ENCODE assay signal across 9 cellular contexts in genomic region chr2:216690451-216691209, GRCh38. TPM values are rescaled to one million over a fixed set of nuclear protein-coding genes. Genes with fewer than 3 reads are reported as not detected.
DNase-seq lines count a peak whose midpoint lies in the region; ATAC-seq and TF ChIP-seq lines count a peak whose summit lies in the region.
"Had no signal": no experiment of that assay in that cellular context is flagged by ENCODE, and none has a peak within 500 bp of the region (broad histone marks: within the 10 kb centered on the region; RNA-seq: fewer than 3 reads in every experiment).

No MANE protein-coding gene starts in this region.

- H3K36me3 ChIP-seq in BE2C = no peaks in the 10 kb centered on the region
- no peaks in the 10 kb centered on the region for H3K36me3 ChIP-seq in parathyroid adenoma (ENCODE audit: control insufficient read depth, insufficient read depth, low read length)

- H3K79me2 ChIP-seq in parathyroid adenoma = no peaks in the 10 kb centered on the region

- no peak overlapping the region for H3K27ac ChIP-seq in parathyroid adenoma

- H3K27me3 ChIP-seq in BE2C (no peaks in the 10 kb centered on the region), parathyroid adenoma (ENCODE audit: control insufficient read depth, insufficient read depth, low read length) (no peaks in the 10 kb centered on the region)

- H3K9me3 ChIP-seq in BE2C = no peaks in the 10 kb centered on the region
- no peaks in the 10 kb centered on the region for H3K9me3 ChIP-seq in parathyroid adenoma (ENCODE audit: control insufficient read depth, low read length)

- peak overlapping the region; percentile 28 for H3K4me2 ChIP-seq in parathyroid adenoma (ENCODE audit: low read length)

- DNase-seq in BE2C = no peak
- peak; percentile 26 for DNase-seq in RPMI7951 (ENCODE audit: low read depth)
- DNase-seq in fibroblast of pulmonary artery (ENCODE audit: low read depth) = peak; percentile 51
- DNase-seq in GOT3 (lab: John Stamatoyannopoulos, UW) = no peak
- DNase-seq in DMS53 (lab: John Stamatoyannopoulos, UW) = no peak
- DNase-seq: activated CD4-positive, CD25-positive, alpha-beta regulatory T cell had no signal

- H2AFZ ChIP-seq in parathyroid adenoma = no peak overlapping the region

- TF ChIP-seq CTCF in BE2C (IDR thresholded peaks at IDR 0.05; ENCODE audit: low read depth, low read length) = no peak
- TF ChIP-seq CTCF in fibroblast of pulmonary artery (IDR thresholded peaks at IDR 0.05; ENCODE audit: low read length, missing control alignments) = no peak
- TF ChIP-seq CTCF in parathyroid adenoma (IDR thresholded peaks at IDR 0.05) = no peak

- H3K4me3 ChIP-seq in BE2C (ENCODE audit: low read depth, low read length) (peak overlapping the region; percentile 71), fibroblast of pulmonary artery (replicated peaks; ENCODE audit: low read depth, low read length) (no peak overlapping the region), parathyroid adenoma (ENCODE audit: low read depth, low read length) (peak overlapping the region; percentile 29)

- H3K9ac ChIP-seq in parathyroid adenoma = no peak overlapping the region

- H3K4me1 ChIP-seq in BE2C = peaks cover 29% of the 10 kb centered on the region
- peaks cover 2% of the 10 kb centered on the region for H3K4me1 ChIP-seq in parathyroid adenoma

- ATAC-seq in GM18873 (IDR thresholded peaks at IDR 0.05; ENCODE audit: low FRiP score, unreplicated experiment) (no peak), HG02623 (IDR thresholded peaks at IDR 0.05; ENCODE audit: unreplicated experiment) (no peak)

RNA-seq across cellular contexts. Expression of gene IGFBP5, which starts 4.7 kb away (rescaled TPM):
- 34.8 TPM for polyA plus RNA-seq in BE2C (2012; ENCODE audit: insufficient read depth, insufficient read length, low read depth)
- 22.4 and 25.0 TPM in 2 replicates for total RNA-seq in RPMI7951 (2014; rRNA removed; shearing (Covaris generic))

RNA-seq across cellular contexts. Expression of gene IGFBP2, which starts 57.4 kb away (rescaled TPM):
- 1,157 TPM for polyA plus RNA-seq in BE2C (2012; ENCODE audit: insufficient read depth, insufficient read length, low read depth)
- 3.5 and 6.4 TPM in 2 replicates for total RNA-seq in RPMI7951 (2014; rRNA removed; shearing (Covaris generic))

Comparison
In these comparisons a context has a peak if more than half of its experiments do, and no peak if none do; other contexts are left out.
1. DNase-seq: peak in RPMI7951 (single experiment) and fibroblast of pulmonary artery (single experiment); none in BE2C (single experiment), GOT3 (single experiment) and DMS53 (single experiment).